Comparison of ENCODE assay signal across 9 cellular contexts in genomic region chr1:22893292-22893691, GRCh38.
"Had no signal": no experiment of that assay in that cellular context is flagged by ENCODE, and none has a peak within 500 bp of the region (broad histone marks: within the 10 kb centered on the region; RNA-seq: fewer than 3 reads in every experiment).

No MANE protein-coding gene starts in this region.

- DNase-seq: H9, HCEC 1CT, HFFc6, KG1 had no signal

- H3K4me2 ChIP-seq: GM23338 had no signal

- ATAC-seq: GM23338, HepG2 had no signal

- H3K4me3 ChIP-seq: GM23338 had no signal

- FAIRE-seq: H1, H54, HepG2 had no signal

- H2AFZ ChIP-seq: GM23338 had no signal

- H3K27ac ChIP-seq: HL-60 had no signal
